In genomic region chr4:4580494-4580893, GRCh38 we compare ENCODE assay signal across 8 cellular contexts.
"Had no signal": no experiment of that assay in that cellular context is flagged by ENCODE, and none has a peak within 500 bp of the region (broad histone marks: within the 10 kb centered on the region; RNA-seq: fewer than 3 reads in every experiment).

No MANE protein-coding gene starts in this region.

- ATAC-seq: GM12878 had no signal

- DNase-seq: GDM1, GF-D8 had no signal

- FAIRE-seq: G401.6, GM12878, GM12891, GM12892, GM18507, GM19239 had no signal

- H3K4me3 ChIP-seq: GM12878 had no signal
